Comparison of ENCODE assay signal across 1 cellular context in genomic region chr5:149610583-149611250, GRCh38.
TF ChIP-seq lines count a peak whose summit lies in the region.

No MANE protein-coding gene starts in this region.

TF ChIP-seq in IMR-90, 13 proteins besides CTCF, POLR2A, EP300 and RAD21:
- TF ChIP-seq MXI1 (IDR thresholded peaks at IDR 0.05; ENCODE audit: borderline replicate concordance, low read depth, low read length) (no peak), CEBPB (IDR thresholded peaks at IDR 0.05; ENCODE audit: low read depth, low read length) (no peak), USF2 (IDR thresholded peaks at IDR 0.05; ENCODE audit: low read depth, low read length) (no peak), BHLHE40 (IDR thresholded peaks at IDR 0.05; ENCODE audit: low read depth, low read length) (no peak), MAFK (IDR thresholded peaks at IDR 0.05; ENCODE audit: low read depth, low read length) (no peak), RCOR1 (IDR thresholded peaks at IDR 0.05; ENCODE audit: insufficient replicate concordance, low read length) (no peak), FOS (IDR thresholded peaks at IDR 0.05; ENCODE audit: low read depth, low read length) (no peak)
